In the genomic region with DNA sequence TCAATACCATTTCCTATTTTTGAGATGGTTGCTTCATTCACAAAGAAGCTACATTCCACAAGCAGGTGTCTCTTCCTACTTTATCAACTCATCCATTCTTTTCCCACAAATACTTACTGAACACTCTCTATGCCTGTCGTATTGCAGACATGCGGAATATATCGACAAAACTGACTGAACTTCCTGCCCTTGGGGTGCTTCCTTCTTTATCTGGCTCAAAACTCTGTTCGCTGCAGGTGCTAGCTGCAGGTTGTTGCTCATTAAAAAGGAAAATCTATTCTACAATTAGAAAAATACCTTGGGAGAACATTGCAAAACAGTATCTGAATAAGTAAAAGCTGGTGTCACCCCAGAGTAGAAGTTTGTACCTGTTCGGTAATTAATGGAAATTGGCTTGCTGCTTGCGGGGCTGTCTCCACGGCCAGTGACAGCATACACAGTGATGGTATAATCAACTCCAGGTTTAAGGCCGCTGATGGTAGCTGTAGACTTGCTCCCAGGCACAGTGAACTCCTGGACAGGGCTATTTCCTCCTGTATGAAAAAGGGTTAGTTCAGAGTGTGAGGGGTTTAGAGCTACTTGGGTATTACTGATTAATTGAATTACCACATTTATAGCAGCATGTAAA, we compare ENCODE assay signal across 23 cellular contexts. TPM values are rescaled to one million over a fixed set of nuclear protein-coding genes. Genes with fewer than 3 reads are reported as not detected.
"Had no signal": no experiment of that assay in that cellular context is flagged by ENCODE, and none has a peak within 500 bp of the region (broad histone marks: within the 10 kb centered on the region; RNA-seq: fewer than 3 reads in every experiment).

No MANE protein-coding gene starts in this region.

- DNase-seq: activated B cell treated with CpG ODN at 0.5 μM for 24 hours; activated CD4-positive, alpha-beta T cell treated with anti-CD3 and anti-CD28 coated beads for 1 hour; activated CD4-positive, alpha-beta T cell treated with anti-CD3 and anti-CD28 coated beads, Interleukin-2, amount 10 ng/mL, durations not matched to agents 24 days and 14 days; activated CD4-positive, alpha-beta T cell treated with anti-CD3 and anti-CD28 coated beads, Interleukin-2, amount 50 U/mL, for 48 hours; activated CD8-positive, alpha-beta memory T cell treated with anti-CD3 and anti-CD28 coated beads, Interleukin-2, amount 10 ng/mL, durations not matched to agents 7 days and 5 days; activated effector memory CD4-positive, alpha-beta T cell treated with Interleukin-2 at 50 U/mL for 16 hours; activated naive CD4-positive, alpha-beta T cell treated with anti-CD3 and anti-CD28 coated beads for 36 hours; activated T-cell treated with anti-CD3 and anti-CD28 coated beads, Interleukin-2, amount 50 U/mL, for 24 hours; amygdala; caudate nucleus; MG63; NCI-H1105; NCI-H1436; NCI-H1694 treated with DMSO at 0.1 percent for 48 hours; NCI-H2029 treated with DMSO at 0.1 percent for 48 hours; NCI-H345; NCI-H510A; NCI-H526 treated with DMSO at 0.1 percent for 48 hours; NCI-H82; SIG-M5; T-cell; T-helper 2 cell; T1000 had no signal

- H3K27me3 ChIP-seq: MG63 had no signal

- H3K9me3 ChIP-seq: MG63 had no signal

- ATAC-seq: activated CD8-positive, alpha-beta memory T cell treated with anti-CD3 and anti-CD28 coated beads, Interleukin-2, amount 10 ng/mL, durations not matched to agents 7 days and 5 days; T-cell had no signal

- H3K4me3 ChIP-seq: MG63 had no signal

RNA-seq across cellular contexts. Expression of a gene that starts 52.1 kb away (rescaled TPM):
- total RNA-seq: activated B cell treated with CpG ODN at 0.5 μM for 24 hours had no signal
